Comparison of ENCODE assay signal across 1 cellular context in the genomic region with DNA sequence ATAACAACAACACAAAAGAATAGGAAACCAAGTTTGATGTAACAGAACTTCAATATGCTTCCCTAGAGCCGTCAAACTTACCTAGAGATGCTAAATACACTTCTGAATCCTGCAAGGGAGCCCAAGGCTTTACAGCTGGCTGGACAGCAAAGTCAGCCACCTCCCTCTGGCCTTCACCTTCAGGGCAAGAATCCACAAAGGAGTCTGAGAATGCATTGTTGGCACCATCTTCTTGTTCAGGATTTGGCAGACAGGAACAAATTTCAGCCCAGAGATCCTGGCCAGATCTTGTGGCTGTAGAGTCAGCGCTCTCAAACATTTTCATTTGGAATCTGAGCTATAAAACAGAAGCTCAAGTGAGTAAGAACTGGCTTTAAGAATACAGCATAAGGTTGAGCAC.
TF ChIP-seq lines count a peak whose summit lies in the region.

No MANE protein-coding gene starts in this region.

TF ChIP-seq in GM12878, 131 proteins besides CTCF, POLR2A, EP300 and RAD21:
- no peak for TF ChIP-seq NRF1 (conservative IDR thresholded peaks at IDR 0.05; ENCODE audit: low read depth, low read length)
